ENCODE assay signal across 9 cellular contexts in genomic region chr19:2567580-2567979, GRCh38.
DNase-seq lines count a peak whose midpoint lies in the region; ATAC-seq and TF ChIP-seq lines count a peak whose summit lies in the region.
"Had no signal": no experiment of that assay in that cellular context is flagged by ENCODE, and none has a peak within 500 bp of the region (broad histone marks: within the 10 kb centered on the region; RNA-seq: fewer than 3 reads in every experiment).

No MANE protein-coding gene starts in this region.

- H3K36me3 ChIP-seq in BLaER1, result peaks cover 43% of the 10 kb centered on the region
- no peaks in the 10 kb centered on the region for H3K36me3 ChIP-seq in esophagus (ENCODE audit: control insufficient read depth in 2 of 2, insufficient read depth in 2 of 2, low read length in 1 of 2)
- no peaks in the 10 kb centered on the region for H3K36me3 ChIP-seq in PC-9 (ENCODE audit: low read depth)

- no peaks in the 10 kb centered on the region for H3K9me2 ChIP-seq in PC-9 (ENCODE audit: insufficient read depth)

- intact Hi-C loops in natural killer cell (cut with micrococcal nuclease), result no loop called here
- intact Hi-C loops in PC-9 (cut with micrococcal nuclease; ENCODE audit: unreplicated experiment), result no loop called here

- CTCF ChIA-PET in PC-9 (lab: Charles Lee), result no interaction called here

- H3K27ac ChIP-seq in BLaER1 (peak overlapping the region; percentile 70), esophagus (ENCODE audit: low read depth in 2 of 2, low read length in 1 of 2) (peak overlapping the region; percentile 18 to 35), PC-9 (no peak overlapping the region)

- WGBS in esophagus, 2 donors, result 62 to 67% methylated on average over 17 of the region's 17 CpGs

- H3K27me3 ChIP-seq in BLaER1 (no peaks in the 10 kb centered on the region), esophagus (ENCODE audit: control insufficient read depth in 1 of 2, insufficient read depth in 2 of 2, low read length in 2 of 2) (no peaks in the 10 kb centered on the region), PC-9 (ENCODE audit: insufficient read depth, low read depth) (no peaks in the 10 kb centered on the region)

- peak in 2 of 3 donors; percentile 38 to 54 for ATAC-seq in natural killer cell
- ATAC-seq: naive thymus-derived CD8-positive, alpha-beta T cell had no signal

- peaks cover 83% of the 10 kb centered on the region for H3K4me1 ChIP-seq in BLaER1
- peaks cover 0 to 1% of the 10 kb centered on the region in 2 donors for H3K4me1 ChIP-seq in esophagus (ENCODE audit: control insufficient read depth in 2 of 2, insufficient read depth in 2 of 2, low read length in 1 of 2)
- peaks cover 5% of the 10 kb centered on the region; the same call in 1 of the 2 replicates for H3K4me1 ChIP-seq in PC-9 (replicated peaks; ENCODE audit: insufficient read depth)

- no peak overlapping the region for H2AFZ ChIP-seq in PC-9

- H3K4me3 ChIP-seq in BLaER1 (no peak overlapping the region), esophagus (ENCODE audit: low read depth in 1 of 2, low read length in 2 of 2) (no peak overlapping the region), PC-9 (no peak overlapping the region)

- H4K20me1 ChIP-seq in BLaER1 (peaks cover 100% of the 10 kb centered on the region), PC-9 (ENCODE audit: insufficient read depth) (no peaks in the 10 kb centered on the region)

- DNase-seq in NCI-H2171 treated with DMSO at 0.1 percent for 48 hours (lab: John Stamatoyannopoulos, UW) (peak; percentile 67), natural killer cell (no peak), NCI-H128 (lab: John Stamatoyannopoulos, UW; ENCODE audit: unreplicated experiment) (no peak), mesenteric fat pad (ENCODE audit: low spot score) (no peak), PC-9 (no peak)
- no peak for DNase-seq in activated T-cell treated with anti-CD3 and anti-CD28 coated beads, Interleukin-2, amount 50 U/mL, for 1 hour
- DNase-seq: naive thymus-derived CD8-positive, alpha-beta T cell had no signal

- POLR2A ChIA-PET in PC-9 (lab: Charles Lee; ENCODE audit: unreplicated experiment), result no interaction called here

- no peaks in the 10 kb centered on the region for H3K27me3 Mint-ChIP-seq in natural killer cell (ENCODE audit: low read depth in 2 of 2)
- H3K27me3 Mint-ChIP-seq: naive thymus-derived CD8-positive, alpha-beta T cell had no signal

- H3K4me2 ChIP-seq in BLaER1 (peak overlapping the region; percentile 65), PC-9 (no peak overlapping the region)

- no peaks in the 10 kb centered on the region for H3K9me3 Mint-ChIP-seq in natural killer cell

- peaks cover 12% of the 10 kb centered on the region; the same call in 1 of the 2 replicates for H3F3A ChIP-seq in PC-9 (ENCODE audit: insufficient read depth, low read depth)

- H3K27ac Mint-ChIP-seq in natural killer cell, result peak overlapping the region in 1 of 2 donors; percentile 25

- H3K9me3 ChIP-seq in BLaER1 (peaks cover 16% of the 10 kb centered on the region), esophagus (ENCODE audit: control insufficient read depth in 2 of 2, insufficient read depth in 1 of 2, low read depth in 1 of 2, low read length in 1 of 2) (no peaks in the 10 kb centered on the region), PC-9 (ENCODE audit: insufficient read depth, low read depth) (no peaks in the 10 kb centered on the region)

- no peaks in the 10 kb centered on the region for H3K36me3 Mint-ChIP-seq in natural killer cell

- H3K4me1 Mint-ChIP-seq in natural killer cell, result peaks cover 7 to 13% of the 10 kb centered on the region in 2 donors

- peak overlapping the region; percentile 41; the same call in 1 of the 2 replicates for H3K9ac ChIP-seq in BLaER1

- BruUV-seq in PC-9 (replicated peaks; lab: Mats Ljungman, UMichigan), result no TSS peak

- H3K79me2 ChIP-seq in PC-9 (ENCODE audit: low read depth), result no peaks in the 10 kb centered on the region

- TF ChIP-seq CTCF in natural killer cell (IDR thresholded peaks at IDR 0.05) (no peak), PC-9 (conservative IDR thresholded peaks at IDR 0.05) (no peak)

- no peak overlapping the region for H3K4me3 Mint-ChIP-seq in natural killer cell
- H3K4me3 Mint-ChIP-seq: naive thymus-derived CD8-positive, alpha-beta T cell had no signal
